Comparison of ENCODE assay signal across 29 cellular contexts in genomic region chr17:4609761-4610160, GRCh38. TPM values are rescaled to one million over a fixed set of nuclear protein-coding genes. Genes with fewer than 3 reads are reported as not detected.
A peak's percentile ranks its signal among the peaks of the same experiment; 100 is the strongest.
DNase-seq lines count a peak whose midpoint lies in the region; ATAC-seq, FAIRE-seq and TF ChIP-seq lines count a peak whose summit lies in the region.
"Had no signal": no experiment of that assay in that cellular context is flagged by ENCODE, and none has a peak within 500 bp of the region (broad histone marks: within the 10 kb centered on the region; RNA-seq: fewer than 3 reads in every experiment).

No MANE protein-coding gene starts in this region.

- H3K27me3 ChIP-seq in cardiac muscle cell (no peaks in the 10 kb centered on the region), trophoblast cell (ENCODE audit: insufficient read depth, low read length) (no peaks in the 10 kb centered on the region), upper lobe of right lung (no peaks in the 10 kb centered on the region)

- H2AFZ ChIP-seq in trophoblast cell (ENCODE audit: insufficient read depth, low read length, poor library complexity), result no peak overlapping the region
- H2AFZ ChIP-seq: PC-9 had no signal

- H3K23ac ChIP-seq in trophoblast cell (ENCODE audit: low read length), result no peak overlapping the region

- POLR2A ChIA-PET in RWPE1 (lab: Yijun Ruan, JAX; ENCODE audit: low non-redundant PET), result no interaction called here

- no peak overlapping the region for H4K12ac ChIP-seq in trophoblast cell (ENCODE audit: low read depth, low read length)

- no peak for DNase-seq in cardiac muscle cell (ENCODE audit: low read depth in 1 of 2, low spot score in 1 of 2)
- no peak for DNase-seq in left ventricle myocardium superior
- DNase-seq in iPS-NIHi7 (ENCODE audit: extremely low spot score), result peak; percentile 4
- no peak for DNase-seq in trophoblast cell
- peak; percentile 13 for DNase-seq in upper lobe of right lung
- no peak for DNase-seq in RWPE1 (ENCODE audit: low spot score)
- no peak for DNase-seq in GM13976 (ENCODE audit: low spot score)
- no peak for DNase-seq in GM12892 (ENCODE audit: insufficient read length)
- DNase-seq: 8988T, ACHN, DMS153, DND-41, HCEC 1CT, KBM-7, NCI-H1105 treated with DMSO at 0.1 percent for 48 hours, NCI-H146, NCI-H1930, NCI-H2227 treated with DMSO at 0.1 percent for 48 hours, NCI-H526 treated with DMSO at 0.1 percent for 48 hours, PC-9, RPMI8226, SHP77 had no signal

- peaks cover 3% of the 10 kb centered on the region for H3K79me1 ChIP-seq in trophoblast cell (ENCODE audit: low read length)

- no peak overlapping the region for H4K91ac ChIP-seq in trophoblast cell (ENCODE audit: low read depth, low read length)

- no peak overlapping the region for H3K14ac ChIP-seq in trophoblast cell (ENCODE audit: low read length)

- H3K4me1 ChIP-seq in cardiac muscle cell (ENCODE audit: low read depth), result peaks cover 62% of the 10 kb centered on the region
- H3K4me1 ChIP-seq in trophoblast cell (ENCODE audit: control insufficient read depth in 1 of 2, insufficient read depth in 2 of 2, low read length in 2 of 2), result peaks cover 10 to 18% of the 10 kb centered on the region in 2 experiments
- peaks cover 26% of the 10 kb centered on the region for H3K4me1 ChIP-seq in upper lobe of right lung

- no peaks in the 10 kb centered on the region for H3K79me2 ChIP-seq in trophoblast cell (ENCODE audit: control insufficient read depth, insufficient read depth, low read length, poor library complexity)

- in situ Hi-C loops in GM13976 (cut with MboI; ENCODE audit: low sequenced_read_pairs, unreplicated experiment), result no loop called here

- CTCF ChIA-PET in RWPE1 (lab: Yijun Ruan, JAX), result no interaction called here

- no peak for TF ChIP-seq POLR2A in GM12892 (IDR thresholded peaks at IDR 0.05; ENCODE audit: low read depth, low read length)

- H2BK120ac ChIP-seq in trophoblast cell (ENCODE audit: insufficient read depth, low read length, poor library complexity), result no peak overlapping the region

- WGBS in trophoblast cell (ENCODE audit: extremely low coverage, insufficient coverage, insufficient read length), result no CpG with 5 or more reads among the region's 7 CpGs

- H3K9me3 ChIP-seq in cardiac muscle cell (ENCODE audit: low read depth) (no peaks in the 10 kb centered on the region), trophoblast cell (ENCODE audit: insufficient read depth, low read depth, low read length) (peaks cover 2% of the 10 kb centered on the region), upper lobe of right lung (no peaks in the 10 kb centered on the region)

- TF ChIP-seq CTCF in cardiac muscle cell (IDR thresholded peaks at IDR 0.05; ENCODE audit: low read depth, low read length) (no peak), upper lobe of right lung (IDR thresholded peaks at IDR 0.05) (no peak), RWPE1 (conservative IDR thresholded peaks at IDR 0.05; ENCODE audit: low read depth) (no peak), GM13976 (IDR thresholded peaks at IDR 0.05; ENCODE audit: borderline replicate concordance, control extremely low read depth, extremely low read depth, insufficient read depth, missing control alignments) (no peak)

- no peak overlapping the region for H2AK5ac ChIP-seq in trophoblast cell (ENCODE audit: low read length)

- H3K36me3 ChIP-seq in cardiac muscle cell (peaks cover 9% of the 10 kb centered on the region), trophoblast cell (ENCODE audit: control insufficient read depth in 1 of 2, insufficient read depth in 2 of 2, low read length in 2 of 2) (peaks cover 27 to 29% of the 10 kb centered on the region in 2 experiments), upper lobe of right lung (no peaks in the 10 kb centered on the region)

- H3K27ac ChIP-seq in cardiac muscle cell, result peak overlapping the region; percentile 96
- H3K27ac ChIP-seq in trophoblast cell (ENCODE audit: low read depth, low read length), result peak overlapping the region; percentile 33
- H3K27ac ChIP-seq in upper lobe of right lung, result peak overlapping the region; percentile 24
- no peak overlapping the region for H3K27ac ChIP-seq in RWPE1
- H3K27ac ChIP-seq: PC-9 had no signal

- no peak overlapping the region for H3K9ac ChIP-seq in trophoblast cell (ENCODE audit: low read length)

- peak overlapping the region; percentile 23 for H3K4ac ChIP-seq in trophoblast cell (ENCODE audit: low read depth, low read length)

- H2BK12ac ChIP-seq in trophoblast cell (ENCODE audit: low read length), result no peak overlapping the region

- H3K4me3 ChIP-seq in cardiac muscle cell (no peak overlapping the region), trophoblast cell (ENCODE audit: low read depth, low read length) (no peak overlapping the region), upper lobe of right lung (no peak overlapping the region)
- H3K4me3 ChIP-seq: PC-9 had no signal

- no peak overlapping the region for H3K18ac ChIP-seq in trophoblast cell (ENCODE audit: low read length)

- no peak for FAIRE-seq in GM12892 (lab: Jason Lieb, UNC)
- FAIRE-seq: H1, HTR-8/SVneo had no signal

- intact Hi-C loops in left ventricle myocardium superior (cut with micrococcal nuclease) (no loop called here), upper lobe of right lung (cut with DNase I) (no loop called here)

- H4K8ac ChIP-seq in trophoblast cell (ENCODE audit: low read depth, low read length), result no peak overlapping the region

- peak overlapping the region; percentile 16 for H2BK5ac ChIP-seq in trophoblast cell (ENCODE audit: low read depth, low read length, poor library complexity)

- no peak for ATAC-seq in left ventricle myocardium superior
- ATAC-seq in upper lobe of right lung, result no peak

- no peak overlapping the region for H3K4me2 ChIP-seq in trophoblast cell (ENCODE audit: low read length)
- H3K4me2 ChIP-seq: PC-9 had no signal

RNA-seq across cellular contexts. Expression of gene SMTNL2, which starts 25.4 kb away (rescaled TPM):
- total RNA-seq in cardiac muscle cell (176 and 184 TPM in 2 replicates), left ventricle myocardium superior (47.4 TPM), upper lobe of right lung (2.7 TPM)
- 269 TPM in 2 replicates for polyA plus RNA-seq in cardiac muscle cell
- polyA plus RNA-seq in trophoblast cell (2013), result 71.8 and 77.6 TPM in 2 replicates
- not detected for polyA plus RNA-seq in GM12892 (2012; ENCODE audit: missing spikeins)
- total RNA-seq: LHCN-M2, MCF 10A, PC-9 had no signal
- polyA plus RNA-seq: BJ had no signal

RNA-seq across cellular contexts. Expression of gene ALOX15, which starts 31.7 kb away (rescaled TPM):
- total RNA-seq in cardiac muscle cell (0.71 and 1.1 TPM in 2 replicates), left ventricle myocardium superior (4.5 TPM), upper lobe of right lung (1.7 TPM)
- polyA plus RNA-seq in cardiac muscle cell, result 1.5 TPM in 1 of 2 replicates, not detected in the other
- polyA plus RNA-seq in trophoblast cell (2013), result 1.6 and 1.9 TPM in 2 replicates
- polyA plus RNA-seq in GM12892 (2012; ENCODE audit: missing spikeins), result not detected
- total RNA-seq: LHCN-M2, MCF 10A, SK-MEL-5 had no signal
- polyA plus RNA-seq: BJ had no signal

RNA-seq across cellular contexts. Expression of gene GGT6, which starts 49.4 kb away (rescaled TPM):
- total RNA-seq in cardiac muscle cell (not detected in 2 replicates), left ventricle myocardium superior (0.22 TPM), upper lobe of right lung (5.6 TPM)
- not detected in 2 replicates for polyA plus RNA-seq in cardiac muscle cell
- polyA plus RNA-seq in trophoblast cell (2013), result not detected in 2 replicates
- polyA plus RNA-seq in GM12892 (2012; ENCODE audit: missing spikeins), result not detected
- total RNA-seq: H1, LHCN-M2, MCF 10A, NCI-H460, SK-MEL-5 had no signal
- polyA plus RNA-seq: BJ had no signal

RNA-seq across cellular contexts. Expression of gene MYBBP1A, which starts 54.6 kb away (rescaled TPM):
- total RNA-seq in cardiac muscle cell (47.4 and 57.1 TPM in 2 replicates), left ventricle myocardium superior (18.5 TPM), upper lobe of right lung (46.7 TPM)
- polyA plus RNA-seq in cardiac muscle cell, result 51.5 and 69.3 TPM in 2 replicates
- 12.1 and 12.4 TPM in 2 replicates for polyA plus RNA-seq in trophoblast cell (2013)
- 29.3 TPM for polyA plus RNA-seq in GM12892 (2012; ENCODE audit: missing spikeins)

Comparison
In these comparisons a context has a peak if more than half of its experiments do, and no peak if none do; other contexts are left out.
1. DNase-seq: peak in iPS-NIHi7 (single experiment) and upper lobe of right lung (single experiment); none in cardiac muscle cell (0 of 2), left ventricle myocardium superior (single experiment), trophoblast cell (0 of 2), RWPE1 (single experiment), GM13976 (single experiment) and GM12892 (single experiment).
2. RNA of gene SMTNL2, which starts 25.4 kb away (total RNA-seq): 176 to 184 TPM in cardiac muscle cell and 47.4 TPM in left ventricle myocardium superior (single experiment); 2.7 TPM in upper lobe of right lung (single experiment); every median in the first group is over 10 times any median in the second.